10 cellular contexts compared by ENCODE assay signal in genomic region chr1:107135466-107135865, GRCh38. TPM values are rescaled to one million over a fixed set of nuclear protein-coding genes. Genes with fewer than 3 reads are reported as not detected.
DNase-seq lines count a peak whose midpoint lies in the region; ATAC-seq, FAIRE-seq and TF ChIP-seq lines count a peak whose summit lies in the region.
"Had no signal": no experiment of that assay in that cellular context is flagged by ENCODE, and none has a peak within 500 bp of the region (broad histone marks: within the 10 kb centered on the region; RNA-seq: fewer than 3 reads in every experiment).

No MANE protein-coding gene starts in this region.

- no peak overlapping the region for H2AFZ ChIP-seq in MM.1S (ENCODE audit: low read length)
- no peak overlapping the region for H2AFZ ChIP-seq in K562 (ENCODE audit: low read depth, low read length)

- H3K36me3 ChIP-seq in MM.1S (replicated peaks; ENCODE audit: insufficient read depth, low read length): no peaks in the 10 kb centered on the region
- no peaks in the 10 kb centered on the region for H3K36me3 ChIP-seq in K562 (ENCODE audit: control insufficient read depth, insufficient read depth, low read length)

- TF ChIP-seq RAD21 in K562 (CRISPR knock-in tag; conservative IDR thresholded peaks at IDR 0.05 in 1 of 2, IDR thresholded peaks at IDR 0.05 in 1 of 2): no peak

- H3K4me2 ChIP-seq in MM.1S (ENCODE audit: low read depth, low read length) (no peak overlapping the region), K562 (ENCODE audit: insufficient read depth, low read length) (no peak overlapping the region)

- no peak for FAIRE-seq in K562 (lab: Jason Lieb, UNC)

- H3K4me1 Mint-ChIP-seq in mesothelial cell of epicardium: peaks cover 10% of the 10 kb centered on the region

- H3K9me3 ChIP-seq in MM.1S (replicated peaks; ENCODE audit: insufficient read depth, low read length) (no peaks in the 10 kb centered on the region), K562 (replicated peaks; ENCODE audit: control insufficient read depth, insufficient read depth, low read depth, low read length) (no peaks in the 10 kb centered on the region)

- H3F3A ChIP-seq in MM.1S (ENCODE audit: insufficient read depth, low read length): no peaks in the 10 kb centered on the region

- in situ Hi-C loops in K562 (cut with MboI): no loop called here

- POLR2A ChIA-PET in K562 (lab: Yijun Ruan, JAX): interaction anchor here (0.6 kb wide), 2 partner anchors 13 to 1612 kb away, joined by 3 to 4 read pairs; no protein-coding TSS in a partner anchor

- TF ChIP-seq CTCF in MM.1S (IDR thresholded peaks at IDR 0.05; ENCODE audit: low read length): no peak
- TF ChIP-seq CTCF in K562 (IDR thresholded peaks at IDR 0.05 in 2 of 3, conservative IDR thresholded peaks at IDR 0.05 in 1 of 3; ENCODE audit: insufficient read depth in 2 of 3, low read depth in 1 of 3, low read length in 3 of 3): no peak
- no peak for TF ChIP-seq CTCF in mesothelial cell of epicardium (IDR thresholded peaks at IDR 0.05; ENCODE audit: unreplicated experiment)

- no peaks in the 10 kb centered on the region for H3K27me3 ChIP-seq in MM.1S (replicated peaks; ENCODE audit: insufficient read depth, low read length)
- H3K27me3 ChIP-seq in K562 (ENCODE audit: control insufficient read depth in 2 of 2, insufficient read depth in 2 of 2, low read length in 2 of 2): no peaks in the 10 kb centered on the region

- H3K27ac Mint-ChIP-seq in mesothelial cell of epicardium: no peak overlapping the region

- CTCF ChIA-PET in K562 (lab: Yijun Ruan, JAX; ENCODE audit: low intra/inter-chr PET ratio): no interaction called here

- H4K20me1 ChIP-seq in MM.1S (ENCODE audit: insufficient read depth, low read length) (no peaks in the 10 kb centered on the region), K562 (replicated peaks; ENCODE audit: control insufficient read depth, insufficient read depth, low read length) (no peaks in the 10 kb centered on the region)

- no peak overlapping the region for H3K4me3 Mint-ChIP-seq in mesothelial cell of epicardium

- TF ChIP-seq POLR2A in K562 (conservative IDR thresholded peaks at IDR 0.05): no peak

- DNase-seq in MM.1S (peak; percentile 47), K562 (ENCODE audit: extremely low read depth in 1 of 4, low spot score in 3 of 4) (peak in 1 of 4 experiments; percentile 9), mesothelial cell of epicardium (ENCODE audit: low spot score in 2 of 2, unreplicated experiment in 2 of 2) (peak; percentile 46 to 75), mucosa of gallbladder (ENCODE audit: low spot score) (no peak)
- DNase-seq: activated T-cell treated with anti-CD3 and anti-CD28 coated beads for 4 hours, occipital lobe had no signal

- H3K79me2 ChIP-seq in MM.1S (ENCODE audit: low read length): no peaks in the 10 kb centered on the region
- no peaks in the 10 kb centered on the region for H3K79me2 ChIP-seq in K562 (ENCODE audit: control insufficient read depth, insufficient read depth, low read length)

- no peaks in the 10 kb centered on the region for H3K9me3 Mint-ChIP-seq in mesothelial cell of epicardium

- no peaks in the 10 kb centered on the region for H3K9me2 ChIP-seq in MM.1S (replicated peaks; ENCODE audit: insufficient read depth, low read length)

- no peak overlapping the region for H3K4me3 ChIP-seq in MM.1S (ENCODE audit: low read length)
- H3K4me3 ChIP-seq in K562: no peak overlapping the region

- no peaks in the 10 kb centered on the region for H3K9me1 ChIP-seq in K562 (ENCODE audit: control insufficient read depth, insufficient read depth, low read length)

- no peak for TF ChIP-seq EP300 in K562 (IDR thresholded peaks at IDR 0.05; ENCODE audit: low read length)

- H3K4me1 ChIP-seq in MM.1S (ENCODE audit: low read length): no peaks in the 10 kb centered on the region
- H3K4me1 ChIP-seq in K562 (replicated peaks in 1 of 2; ENCODE audit: control insufficient read depth in 2 of 2, insufficient read depth in 2 of 2, low read length in 2 of 2): peaks cover 0 to 5% of the 10 kb centered on the region in 2 experiments; a peak in 1 of 5 replicates

- H3K36me3 Mint-ChIP-seq in mesothelial cell of epicardium: no peaks in the 10 kb centered on the region

- H3K27ac ChIP-seq in MM.1S (ENCODE audit: low read length): no peak overlapping the region
- no peak overlapping the region for H3K27ac ChIP-seq in K562 (ENCODE audit: extremely low read depth, low read depth, low read length)

- intact Hi-C loops in K562 (cut with micrococcal nuclease): no loop called here

- peaks cover 53% of the 10 kb centered on the region for H3K27me3 Mint-ChIP-seq in mesothelial cell of epicardium (ENCODE audit: low read depth)

- H3K9ac ChIP-seq in MM.1S (ENCODE audit: low read length): no peak overlapping the region
- no peak overlapping the region for H3K9ac ChIP-seq in K562 (ENCODE audit: insufficient read depth in 1 of 2, low read depth in 2 of 2, low read length in 2 of 2)

- BruUV-seq in K562 (replicated peaks; lab: Mats Ljungman, UMichigan): no TSS peak

- ATAC-seq in GM19351 (IDR thresholded peaks at IDR 0.05; ENCODE audit: unreplicated experiment) (peak; percentile 20), K562 (no peak), GM18873 (IDR thresholded peaks at IDR 0.05; ENCODE audit: low FRiP score, unreplicated experiment) (no peak), GM21619 (IDR thresholded peaks at IDR 0.05; ENCODE audit: unreplicated experiment) (no peak)
- ATAC-seq: esophagus mucosa had no signal

- 0% methylated on average over 3 of the region's 3 CpGs for WGBS in K562 (ENCODE audit: insufficient coverage, low coverage, missing lambda C conversion rate)

TF ChIP-seq in K562, 482 proteins besides CTCF, POLR2A, EP300 and RAD21 (continues in another document):
- TF ChIP-seq RUNX1 (IDR thresholded peaks at IDR 0.05; ENCODE audit: low read depth) (no peak), MTA1 (IDR thresholded peaks at IDR 0.05; ENCODE audit: borderline replicate concordance) (no peak), CREB1 (IDR thresholded peaks at IDR 0.05) (no peak), CREB1 (CRISPR knock-in tag; IDR thresholded peaks at IDR 0.05) (no peak), ZNF584 (CRISPR knock-in tag; IDR thresholded peaks at IDR 0.05; ENCODE audit: low read depth) (no peak), MAZ (CRISPR knock-in tag; conservative IDR thresholded peaks at IDR 0.05 in 1 of 2, IDR thresholded peaks at IDR 0.05 in 1 of 2) (no peak), THAP12 (CRISPR knock-in tag; IDR thresholded peaks at IDR 0.05) (no peak)

RNA-seq across cellular contexts. Expression of gene NTNG1, which starts 5.4 kb away (rescaled TPM):
- total RNA-seq in K562 (2011; cell fraction: chromatin; rRNA removed; ENCODE audit: low replicate concordance): not detected in 2 replicates
- total RNA-seq in K562 (2011; cell fraction: nucleolus; rRNA removed): not detected in 2 replicates
- total RNA-seq in K562 (2011; cell fraction: nucleoplasm; rRNA removed): not detected in 2 replicates
- total RNA-seq in K562 (2014; rRNA removed) (not detected in 2 replicates), K562 (2014; rRNA removed; fragmentation: Illumina TruSeq; extraction: Trizol) (not detected in 2 replicates), K562 (2015; rRNA removed; fragmentation: Illumina TruSeq; extraction: Trizol) (not detected in 2 replicates), K562 (2021) (not detected in 2 replicates), mesothelial cell of epicardium (0.70 to 0.83 TPM (median 0.73 TPM) in 3 replicates), mucosa of gallbladder (1.6 TPM)
- polyA plus RNA-seq in K562 (2011; rRNA removed) (not detected in 2 replicates), K562 (2014; fragmentation: Illumina TruSeq; extraction: Trizol) (not detected in 2 replicates), K562 (2014; fragmentation: Nextera tagmentation; extraction: Ambion mirVana) (not detected), K562 (2014; rRNA removed) (not detected in 2 replicates)
- polyA plus RNA-seq in K562 (2011; cell fraction: cytosol; rRNA removed): not detected in 2 replicates
- not detected in 2 replicates for polyA plus RNA-seq in K562 (2011; cell fraction: nucleus; rRNA removed)
- polyA plus RNA-seq in K562 (2012): not detected in 2 replicates
- polyA minus RNA-seq in K562 (2011; rRNA and poly(A)+ RNA removed): not detected in 2 replicates
- polyA minus RNA-seq in K562 (2011; cell fraction: cytosol; rRNA and poly(A)+ RNA removed): not detected in 2 replicates
- polyA minus RNA-seq in K562 (2011; cell fraction: nucleus; rRNA and poly(A)+ RNA removed): not detected in 2 replicates
